In genomic region chr1:182303778-182304177, GRCh38 we compare ENCODE assay signal across 14 cellular contexts.
DNase-seq lines count a peak whose midpoint lies in the region; ATAC-seq and TF ChIP-seq lines count a peak whose summit lies in the region.
"Had no signal": no experiment of that assay in that cellular context is flagged by ENCODE, and none has a peak within 500 bp of the region (broad histone marks: within the 10 kb centered on the region; RNA-seq: fewer than 3 reads in every experiment).

No MANE protein-coding gene starts in this region.

- H3K27me3 ChIP-seq in KMS-11 (ENCODE audit: insufficient read depth, low read depth) (no peaks in the 10 kb centered on the region), muscle layer of duodenum (ENCODE audit: low read depth, low read length) (no peaks in the 10 kb centered on the region), mammary epithelial cell (ENCODE audit: insufficient read depth, low read length) (no peaks in the 10 kb centered on the region)

- H3K9me3 ChIP-seq in muscle layer of duodenum (ENCODE audit: control insufficient read depth in 1 of 2, low read length in 2 of 2): no peaks in the 10 kb centered on the region
- no peaks in the 10 kb centered on the region for H3K9me3 ChIP-seq in mammary epithelial cell (replicated peaks; ENCODE audit: insufficient read depth, low read length)

- peak overlapping the region; percentile 13; the same call in 1 of the 2 replicates for H2AFZ ChIP-seq in KMS-11 (ENCODE audit: low read depth)
- no peak overlapping the region for H2AFZ ChIP-seq in mammary epithelial cell (ENCODE audit: low read depth, low read length)

- BruUV-seq in mammary epithelial cell (replicated peaks; lab: Mats Ljungman, UMichigan): no TSS peak

- H3K9ac ChIP-seq in KMS-11 (no peak overlapping the region), mammary epithelial cell (ENCODE audit: insufficient read depth, low read length) (no peak overlapping the region)

- H3K27ac ChIP-seq in KMS-11 (no peak overlapping the region; the same call in 1 of the 2 replicates), muscle layer of duodenum (ENCODE audit: low read length) (peak overlapping the region; percentile 16), mammary epithelial cell (ENCODE audit: insufficient read depth, low read depth, low read length) (no peak overlapping the region)

- ATAC-seq in GM19025 (IDR thresholded peaks at IDR 0.05; ENCODE audit: low read depth, unreplicated experiment) (peak; percentile 62), GM21619 (IDR thresholded peaks at IDR 0.05; ENCODE audit: unreplicated experiment) (peak; percentile 78)
- ATAC-seq: activated CD4-positive, CD25-positive, alpha-beta regulatory T cell treated with anti-CD3 and anti-CD28 coated beads, Interleukin-2, amount 50 U/mL, for 24 hours; activated naive CD4-positive, alpha-beta T cell treated with anti-CD3 and anti-CD28 coated beads, Interleukin-2, amount 50 U/mL, for 72 hours; Panc1 had no signal

- dilution Hi-C loops in mammary epithelial cell (cut with HindIII; ENCODE audit: low sequenced_read_pairs): no loop called here

- WGBS in mammary epithelial cell (ENCODE audit: low coverage, missing lambda C conversion rate): 61% methylated on average over 2 of the region's 2 CpGs

- H4K20me1 ChIP-seq in KMS-11 (ENCODE audit: insufficient read depth) (no peaks in the 10 kb centered on the region), mammary epithelial cell (ENCODE audit: insufficient read depth, low read length) (no peaks in the 10 kb centered on the region)

- TF ChIP-seq CTCF in KMS-11 (conservative IDR thresholded peaks at IDR 0.05; ENCODE audit: low read depth, low read length) (no peak), mammary epithelial cell (conservative IDR thresholded peaks at IDR 0.05 in 1 of 2, IDR thresholded peaks at IDR 0.05 in 1 of 2; ENCODE audit: extremely low read depth in 1 of 2, insufficient read depth in 1 of 2, low read depth in 1 of 2, low read length in 2 of 2) (no peak)

- CTCF ChIA-PET in mammary epithelial cell (lab: Charles Lee; ENCODE audit: low non-redundant PET): no interaction called here

- H3K4me3 ChIP-seq in KMS-11 (IDR thresholded peaks at IDR 0.05; ENCODE audit: insufficient read depth, low read depth, low read length): no peak overlapping the region
- H3K4me3 ChIP-seq in muscle layer of duodenum (ENCODE audit: low read depth in 1 of 2, low read length in 2 of 2): no peak overlapping the region
- no peak overlapping the region for H3K4me3 ChIP-seq in mammary epithelial cell (replicated peaks in 1 of 3; ENCODE audit: insufficient read depth in 1 of 3, low read depth in 2 of 3, low read length in 3 of 3)

- H3K79me2 ChIP-seq in KMS-11 (ENCODE audit: insufficient read depth, low read depth) (no peaks in the 10 kb centered on the region), mammary epithelial cell (ENCODE audit: insufficient read depth, low read length) (no peaks in the 10 kb centered on the region)

- DNase-seq in mammary epithelial cell (no peak), NCI-H128 (lab: John Stamatoyannopoulos, UW; ENCODE audit: unreplicated experiment) (no peak)
- no peak for DNase-seq in activated effector memory CD4-positive, alpha-beta T cell treated with anti-CD3 and anti-CD28 coated beads, Interleukin-2, amount 50 U/mL, for 16 hours
- DNase-seq: DMS53; effector CD8-positive, alpha-beta T cell; GOT3; small intestine had no signal

- in situ Hi-C loops in mammary epithelial cell (cut with MboI; ENCODE audit: low sequenced_read_pairs in 2 of 2): no loop called here

- no peaks in the 10 kb centered on the region for H3K36me3 ChIP-seq in KMS-11 (ENCODE audit: insufficient read depth)
- no peaks in the 10 kb centered on the region for H3K36me3 ChIP-seq in muscle layer of duodenum (ENCODE audit: control insufficient read depth in 1 of 2, insufficient read depth in 2 of 2, low read length in 2 of 2)
- no peaks in the 10 kb centered on the region for H3K36me3 ChIP-seq in mammary epithelial cell (ENCODE audit: insufficient read depth, low read length)

- intact Hi-C loops in mammary epithelial cell (cut with micrococcal nuclease): loop anchor here (5.0 kb wide), 2 partner anchors 216 to 289 kb away; no protein-coding TSS in a partner anchor

- H3K4me1 ChIP-seq in KMS-11 (ENCODE audit: low read depth, poor library complexity, severe bottlenecking): peaks cover 20% of the 10 kb centered on the region
- peaks cover 0 to 5% of the 10 kb centered on the region in 2 donors for H3K4me1 ChIP-seq in muscle layer of duodenum (ENCODE audit: control insufficient read depth in 1 of 2, insufficient read depth in 2 of 2, low read length in 2 of 2)
- H3K4me1 ChIP-seq in mammary epithelial cell (ENCODE audit: insufficient read depth, low read length): peaks cover 3% of the 10 kb centered on the region

- H3K4me2 ChIP-seq in KMS-11: peak overlapping the region; percentile 30; the same call in 1 of the 2 replicates
- H3K4me2 ChIP-seq in mammary epithelial cell (ENCODE audit: insufficient read depth, low read depth, low read length): no peak overlapping the region
